1 cellular context compared by ENCODE assay signal in genomic region chr6:31933537-31933936, GRCh38.
TF ChIP-seq lines count a peak whose summit lies in the region.

No MANE protein-coding gene starts in this region.

TF ChIP-seq in K562, 482 proteins besides CTCF, POLR2A, EP300 and RAD21:
- TF ChIP-seq RBM14 (IDR thresholded peaks at IDR 0.05; ENCODE audit: borderline replicate concordance, insufficient read depth, low read depth, low read length) (no peak), POU5F1 (IDR thresholded peaks at IDR 0.05; ENCODE audit: borderline replicate concordance, low read depth, low read length, partially characterized antibody) (no peak), ZNF280A (IDR thresholded peaks at IDR 0.05; ENCODE audit: low read depth, partially characterized antibody) (no peak), ZNF583 (CRISPR knock-in tag; IDR thresholded peaks at IDR 0.05) (no peak), ZNF707 (CRISPR knock-in tag; conservative IDR thresholded peaks at IDR 0.05) (no peak), UBTF (IDR thresholded peaks at IDR 0.05; ENCODE audit: borderline replicate concordance in 1 of 2, low read depth in 2 of 2, low read length in 2 of 2) (no peak), CSDE1 (IDR thresholded peaks at IDR 0.05) (no peak), ZFPM2 (CRISPR knock-in tag; IDR thresholded peaks at IDR 0.05) (no peak), ATF7 (IDR thresholded peaks at IDR 0.05) (no peak), ELF1 (tag; IDR thresholded peaks at IDR 0.05) (no peak), HNRNPK (IDR thresholded peaks at IDR 0.05; ENCODE audit: low read depth, low read length, poor library complexity, severe bottlenecking) (no peak), MNT (conservative IDR thresholded peaks at IDR 0.05) (no peak), HNRNPH1 (optimal IDR thresholded peaks at IDR 0.05; ENCODE audit: low read depth, low read length) (no peak), HDAC6 (IDR thresholded peaks at IDR 0.05; ENCODE audit: low read depth, low read length) (no peak), ZC3H11A (IDR thresholded peaks at IDR 0.05; ENCODE audit: low read depth, low read length) (no peak), GABPA (tag; conservative IDR thresholded peaks at IDR 0.05; ENCODE audit: low read depth) (no peak)
